1 cellular context compared by ENCODE assay signal in genomic region chr4:118848901-118849300, GRCh38.
TF ChIP-seq lines count a peak whose summit lies in the region.

No MANE protein-coding gene starts in this region.

TF ChIP-seq in HepG2, 621 proteins besides CTCF, POLR2A, EP300 and RAD21:
- no peak for TF ChIP-seq ZNF256 (CRISPR knock-in tag; conservative IDR thresholded peaks at IDR 0.05)
- no peak for TF ChIP-seq IRF2 (CRISPR knock-in tag; IDR thresholded peaks at IDR 0.05)
- TF ChIP-seq ISX (CRISPR knock-in tag; conservative IDR thresholded peaks at IDR 0.05): no peak
- TF ChIP-seq, protein P1, sequence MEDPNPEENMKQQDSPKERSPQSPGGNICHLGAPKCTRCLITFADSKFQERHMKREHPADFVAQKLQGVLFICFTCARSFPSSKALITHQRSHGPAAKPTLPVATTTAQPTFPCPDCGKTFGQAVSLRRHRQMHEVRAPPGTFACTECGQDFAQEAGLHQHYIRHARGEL (CRISPR knock-in tag; IDR thresholded peaks at IDR 0.05): no peak
- TF ChIP-seq ZNF547 (CRISPR knock-in tag; IDR thresholded peaks at IDR 0.05): no peak
- no peak for TF ChIP-seq ZNF841 (CRISPR knock-in tag; IDR thresholded peaks at IDR 0.05; ENCODE audit: borderline replicate concordance)
- TF ChIP-seq ASH2L (IDR thresholded peaks at IDR 0.05; ENCODE audit: insufficient read length, low read depth, low read length): no peak
- no peak for TF ChIP-seq GATAD2A (CRISPR knock-in tag; IDR thresholded peaks at IDR 0.05)
- TF ChIP-seq ZFP91 (CRISPR knock-in tag; IDR thresholded peaks at IDR 0.05; ENCODE audit: borderline replicate concordance): no peak
- no peak for TF ChIP-seq CREB1 (IDR thresholded peaks at IDR 0.05)
- no peak for TF ChIP-seq CREB1 (CRISPR knock-in tag; IDR thresholded peaks at IDR 0.05)
- no peak for TF ChIP-seq ZNF225 (CRISPR knock-in tag; IDR thresholded peaks at IDR 0.05)
